Comparison of ENCODE assay signal across 33 cellular contexts in genomic region chr11:36089920-36090319, GRCh38.
"Had no signal": no experiment of that assay in that cellular context is flagged by ENCODE, and none has a peak within 500 bp of the region (broad histone marks: within the 10 kb centered on the region; RNA-seq: fewer than 3 reads in every experiment).

No MANE protein-coding gene starts in this region.

- DNase-seq: activated CD4-positive, alpha-beta memory T cell treated with anti-CD3 and anti-CD28 coated beads, Interleukin-2, amount 10 ng/mL, durations not matched to agents 7 days and 5 days; activated CD4-positive, alpha-beta T cell treated with anti-CD3 and anti-CD28 coated beads for 1 hour; activated CD4-positive, alpha-beta T cell treated with anti-CD3 and anti-CD28 coated beads, Interleukin-2, amount 10 ng/mL, durations not matched to agents 7 days and 5 days; activated CD8-positive, alpha-beta memory T cell treated with anti-CD3 and anti-CD28 coated beads, Interleukin-2, amount 50 U/mL, for 48 hours; activated naive CD4-positive, alpha-beta T cell; activated T-cell treated with anti-CD3 and anti-CD28 coated beads, Interleukin-2, amount 50 U/mL, for 24 hours; dermis blood vessel endothelial cell; effector CD4-positive, alpha-beta T cell; esophagus squamous epithelium; foreskin melanocyte; left lung; lower lobe of right lung; mesendoderm; mucosa of descending colon; nucleus accumbens; pancreas; retina; stimulated activated CD4-positive, alpha-beta T cell treated with anti-CD3 and anti-CD28 coated beads, Interleukin-15, amount 100 ng/mL, for 24 hours; stimulated activated CD4-positive, alpha-beta T cell treated with anti-CD3 and anti-CD28 coated beads, Interleukin-2, amount 100 ng/mL, for 24 hours; stimulated activated naive B cell treated with anti-CD40 and anti-IgM and Interleukin-4, amounts not matched to agents 10 μg/mL and 1 μg/mL and 100 μg/mL, for 72 hours; stomach; T1000; thyroid gland; upper lobe of left lung had no signal

- H3K27ac ChIP-seq: epithelial cell of prostate, esophagus squamous epithelium, left lung, lower lobe of right lung, pancreas, stomach, thyroid gland, upper lobe of left lung, vagina had no signal

- H3K4me1 ChIP-seq: esophagus squamous epithelium, pancreas, prostate gland, upper lobe of left lung had no signal

- H3K36me3 ChIP-seq: left lung, lower lobe of right lung, pancreas, prostate gland, thyroid gland, upper lobe of left lung had no signal

- H3K9me3 ChIP-seq: esophagus squamous epithelium, left lung, lower lobe of right lung, mucosa of descending colon, pancreas, prostate gland, thyroid gland, vagina had no signal

- FAIRE-seq: bronchial epithelial cell, colon, islet of Langerhans, pancreas had no signal

- H3K27ac Mint-ChIP-seq: activated CD4-positive, alpha-beta memory T cell treated with anti-CD3 and anti-CD28 coated beads, Interleukin-2, amount 10 ng/mL, durations not matched to agents 7 days and 5 days; activated CD4-positive, alpha-beta T cell treated with anti-CD3 and anti-CD28 coated beads, Interleukin-2, amount 10 ng/mL, durations not matched to agents 7 days and 5 days; activated naive CD4-positive, alpha-beta T cell treated with anti-CD3 and anti-CD28 coated beads, Interleukin-2, amount 50 U/mL, for 72 hours; activated T-cell treated with anti-CD3 and anti-CD28 coated beads, Interleukin-2, amount 50 U/mL, for 24 hours; stimulated activated naive B cell treated with anti-CD40 and anti-IgM and Interleukin-4, amounts not matched to agents 10 μg/mL and 1 μg/mL and 100 μg/mL, for 72 hours had no signal

- H3K27me3 ChIP-seq: esophagus squamous epithelium, left lung, pancreas, stomach, thyroid gland, upper lobe of left lung, vagina had no signal

- ATAC-seq: activated naive CD4-positive, alpha-beta T cell treated with anti-CD3 and anti-CD28 coated beads, Interleukin-2, amount 50 U/mL, for 72 hours; left lung; mucosa of descending colon; pancreas; stimulated activated naive B cell treated with anti-CD40 and anti-IgM and Interleukin-4, amounts not matched to agents 10 μg/mL and 1 μg/mL and 100 μg/mL, for 72 hours had no signal

- H3K4me3 ChIP-seq: esophagus squamous epithelium, left lung, lower lobe of right lung, mucosa of descending colon, pancreas, prostate gland, stomach, thyroid gland, upper lobe of left lung, vagina had no signal

- H3K9me3 Mint-ChIP-seq: central memory CD8-positive, alpha-beta T cell had no signal

- H3K4me1 Mint-ChIP-seq: activated CD4-positive, alpha-beta T cell treated with anti-CD3 and anti-CD28 coated beads, Interleukin-2, amount 10 ng/mL, durations not matched to agents 7 days and 5 days; central memory CD8-positive, alpha-beta T cell; stimulated activated naive B cell treated with anti-CD40 and anti-IgM and Interleukin-4, amounts not matched to agents 10 μg/mL and 1 μg/mL and 100 μg/mL, for 72 hours had no signal

- H3K4me3 Mint-ChIP-seq: activated CD4-positive, alpha-beta memory T cell treated with anti-CD3 and anti-CD28 coated beads, Interleukin-2, amount 10 ng/mL, durations not matched to agents 7 days and 5 days; activated CD4-positive, alpha-beta T cell treated with anti-CD3 and anti-CD28 coated beads, Interleukin-2, amount 10 ng/mL, durations not matched to agents 7 days and 5 days; activated T-cell treated with anti-CD3 and anti-CD28 coated beads, Interleukin-2, amount 50 U/mL, for 24 hours; central memory CD8-positive, alpha-beta T cell; neural crest cell; stimulated activated naive B cell treated with anti-CD40 and anti-IgM and Interleukin-4, amounts not matched to agents 10 μg/mL and 1 μg/mL and 100 μg/mL, for 72 hours had no signal

- H3K36me3 Mint-ChIP-seq: activated naive CD4-positive, alpha-beta T cell treated with anti-CD3 and anti-CD28 coated beads, Interleukin-2, amount 50 U/mL, for 72 hours; stimulated activated naive B cell treated with anti-CD40 and anti-IgM and Interleukin-4, amounts not matched to agents 10 μg/mL and 1 μg/mL and 100 μg/mL, for 72 hours had no signal
